Comparison of ENCODE assay signal across 8 cellular contexts in the genomic region with DNA sequence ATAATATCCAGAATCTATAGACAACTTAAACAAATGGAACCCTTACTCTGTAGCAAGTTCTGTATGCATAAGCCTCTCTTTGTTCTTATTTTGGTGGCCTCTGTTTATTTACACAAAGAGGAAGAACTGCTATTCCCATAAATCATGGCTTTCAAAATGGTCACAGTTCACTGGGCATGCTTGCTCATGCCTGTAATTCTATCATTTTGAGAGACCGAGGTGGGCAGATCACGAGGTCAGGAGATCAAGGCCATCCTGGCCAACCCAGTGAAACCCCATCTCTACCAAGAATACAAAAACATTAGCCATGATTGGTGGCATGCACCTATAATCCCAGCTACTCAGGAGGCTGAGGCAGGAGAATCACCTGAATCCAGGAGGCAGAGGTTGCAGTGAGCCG.
A peak's percentile ranks its signal among the peaks of the same experiment; 100 is the strongest.
DNase-seq lines count a peak whose midpoint lies in the region; ATAC-seq, FAIRE-seq and TF ChIP-seq lines count a peak whose summit lies in the region.
"Not testable (repeated sequence)": the region's sequence is repeated elsewhere in the genome, so short reads cannot be mapped to it uniquely, and the experiment has no call there.

No MANE protein-coding gene starts in this region.

- not testable (repeated sequence) for H3K9ac ChIP-seq in K562 (ENCODE audit: insufficient read depth in 1 of 2, low read depth in 2 of 2, low read length in 2 of 2); HepG2 (ENCODE audit: insufficient read depth, low read depth, low read length)

- not testable (repeated sequence) for H2AFZ ChIP-seq in K562 (ENCODE audit: low read depth, low read length); HepG2 (ENCODE audit: low read length)

- TF ChIP-seq CTCF in HEK293 (tag by site-specific recombination; IDR thresholded peaks at IDR 0.05); K562 (IDR thresholded peaks at IDR 0.05 in 2 of 3, conservative IDR thresholded peaks at IDR 0.05 in 1 of 3; ENCODE audit: insufficient read depth in 2 of 3, low read depth in 1 of 3, low read length in 3 of 3); HepG2 (CRISPR knock-in tag; IDR thresholded peaks at IDR 0.05): not testable (repeated sequence)

- H3K9me1 ChIP-seq in K562 (ENCODE audit: control insufficient read depth, insufficient read depth, low read length), result not testable (repeated sequence)

- not testable (repeated sequence) for TF ChIP-seq POLR2A in K562 (conservative IDR thresholded peaks at IDR 0.05); HepG2 (IDR thresholded peaks at IDR 0.05; ENCODE audit: insufficient read depth in 1 of 2, low read depth in 2 of 2, low read length in 2 of 2)

- not testable (repeated sequence) for H3K27me3 ChIP-seq in K562 (ENCODE audit: control insufficient read depth in 2 of 2, insufficient read depth in 2 of 2, low read length in 2 of 2); HepG2 (ENCODE audit: control insufficient read depth in 1 of 2, insufficient read depth in 2 of 2, low read length in 2 of 2)

- H3K4me2 ChIP-seq in K562 (ENCODE audit: insufficient read depth, low read length); HepG2 (ENCODE audit: low read depth, low read length): not testable (repeated sequence)

- intact Hi-C loops in K562 (cut with micrococcal nuclease); HepG2 (cut with micrococcal nuclease; ENCODE audit: unreplicated experiment): not testable (repeated sequence)

- CTCF ChIA-PET in HEK293 (lab: Yijun Ruan, JAX); K562 (lab: Yijun Ruan, JAX; ENCODE audit: low intra/inter-chr PET ratio); HepG2 (lab: Yijun Ruan, JAX; ENCODE audit: low intra/inter-chr PET ratio, low total read pairs): not testable (repeated sequence)

- H3K36me3 ChIP-seq in HEK293 (ENCODE audit: control insufficient read depth in 2 of 2, insufficient read depth in 1 of 2, low read length in 2 of 2); K562 (ENCODE audit: control insufficient read depth, insufficient read depth, low read length); HepG2 (replicated peaks in 1 of 2; ENCODE audit: control insufficient read depth in 1 of 2, insufficient read depth in 2 of 2, low read length in 2 of 2): not testable (repeated sequence)

- DNase-seq in Caki2 (ENCODE audit: low read depth), result peak; percentile 26
- peak; percentile 13 for DNase-seq in DMS53 (lab: John Stamatoyannopoulos, UW)
- DNase-seq in KBM-7, result peak; percentile 11
- peak; percentile 1 for DNase-seq in NCI-H1105 treated with DMSO at 0.1 percent for 48 hours (lab: John Stamatoyannopoulos, UW)
- not testable (repeated sequence) for DNase-seq in K562 (ENCODE audit: extremely low read depth in 1 of 4, low spot score in 3 of 4)
- peak; percentile 62 for DNase-seq in HepG2 (ENCODE audit: low spot score)
- peak; percentile 41 for DNase-seq in mesenteric fat pad (ENCODE audit: low spot score)

- H3K9me3 ChIP-seq in HEK293 (ENCODE audit: control insufficient read depth, insufficient read depth, low read depth, low read length); K562 (replicated peaks; ENCODE audit: control insufficient read depth, insufficient read depth, low read depth, low read length); HepG2 (ENCODE audit: low read length): not testable (repeated sequence)

- not testable (repeated sequence) for H3K4me1 ChIP-seq in HEK293 (ENCODE audit: control insufficient read depth, insufficient read depth, low read length); K562 (replicated peaks in 1 of 2; ENCODE audit: control insufficient read depth in 2 of 2, insufficient read depth in 2 of 2, low read length in 2 of 2)
- peaks cover 38% of the 10 kb centered on the region for H3K4me1 ChIP-seq in HepG2 (ENCODE audit: insufficient read depth, low read length)

- H3K27ac ChIP-seq in HEK293 (ENCODE audit: extremely low read depth, low read depth, low read length); K562 (ENCODE audit: extremely low read depth, low read depth, low read length); HepG2 (ENCODE audit: extremely low read length, insufficient read depth, low read length): not testable (repeated sequence)

- BruUV-seq in K562 (replicated peaks; lab: Mats Ljungman, UMichigan); HepG2 (replicated peaks; lab: Mats Ljungman, UMichigan): not testable (repeated sequence)

- POLR2A ChIA-PET in HEK293 (lab: Yijun Ruan, JAX); K562 (lab: Yijun Ruan, JAX); HepG2 (lab: Yijun Ruan, JAX): not testable (repeated sequence)

- H4K20me1 ChIP-seq in K562 (replicated peaks; ENCODE audit: control insufficient read depth, insufficient read depth, low read length); HepG2 (ENCODE audit: insufficient read depth, low read length): not testable (repeated sequence)

- 0% methylated on average over 2 of the region's 3 CpGs for WGBS in K562 (ENCODE audit: insufficient coverage, low coverage, missing lambda C conversion rate)
- WGBS in HepG2 (ENCODE audit: low lambda C conversion rate), result 28% methylated on average over 3 of the region's 3 CpGs

- TF ChIP-seq EP300 in K562 (IDR thresholded peaks at IDR 0.05; ENCODE audit: low read length); HepG2 (IDR thresholded peaks at IDR 0.05; ENCODE audit: low read depth in 2 of 2, low read length in 2 of 2); HepG2 (CRISPR knock-in tag; IDR thresholded peaks at IDR 0.05; ENCODE audit: borderline replicate concordance): not testable (repeated sequence)

- in situ Hi-C loops in Caki2 (cut with HindIII; ENCODE audit: low pct_unique_long_range_greater_than_20kb, low sequenced_read_pairs); KBM-7 (cut with MboI; ENCODE audit: low pct_unique_long_range_greater_than_20kb, low sequenced_read_pairs); K562 (cut with MboI); HepG2 (cut with HindIII; ENCODE audit: extremely low pct_ligation_motif_present, low pct_unique_long_range_greater_than_20kb): not testable (repeated sequence)

- TF ChIP-seq RAD21 in K562 (CRISPR knock-in tag; conservative IDR thresholded peaks at IDR 0.05 in 1 of 2, IDR thresholded peaks at IDR 0.05 in 1 of 2); HepG2 (CRISPR knock-in tag; IDR thresholded peaks at IDR 0.05): not testable (repeated sequence)

- ATAC-seq in K562, HepG2: not testable (repeated sequence)

- not testable (repeated sequence) for FAIRE-seq in K562 (lab: Jason Lieb, UNC); HepG2 (lab: Jason Lieb, UNC)

- not testable (repeated sequence) for H3K79me2 ChIP-seq in K562 (ENCODE audit: control insufficient read depth, insufficient read depth, low read length); HepG2 (ENCODE audit: insufficient read depth, low read length)

- H3K4me3 ChIP-seq in HEK293 (ENCODE audit: low read depth, low read length); K562; HepG2 (replicated peaks in 1 of 3; ENCODE audit: insufficient read depth in 1 of 3, low read depth in 2 of 3, low read length in 3 of 3): not testable (repeated sequence)

TF ChIP-seq in HEK293, 187 proteins besides CTCF, POLR2A, EP300 and RAD21:
- TF ChIP-seq, protein P1, sequence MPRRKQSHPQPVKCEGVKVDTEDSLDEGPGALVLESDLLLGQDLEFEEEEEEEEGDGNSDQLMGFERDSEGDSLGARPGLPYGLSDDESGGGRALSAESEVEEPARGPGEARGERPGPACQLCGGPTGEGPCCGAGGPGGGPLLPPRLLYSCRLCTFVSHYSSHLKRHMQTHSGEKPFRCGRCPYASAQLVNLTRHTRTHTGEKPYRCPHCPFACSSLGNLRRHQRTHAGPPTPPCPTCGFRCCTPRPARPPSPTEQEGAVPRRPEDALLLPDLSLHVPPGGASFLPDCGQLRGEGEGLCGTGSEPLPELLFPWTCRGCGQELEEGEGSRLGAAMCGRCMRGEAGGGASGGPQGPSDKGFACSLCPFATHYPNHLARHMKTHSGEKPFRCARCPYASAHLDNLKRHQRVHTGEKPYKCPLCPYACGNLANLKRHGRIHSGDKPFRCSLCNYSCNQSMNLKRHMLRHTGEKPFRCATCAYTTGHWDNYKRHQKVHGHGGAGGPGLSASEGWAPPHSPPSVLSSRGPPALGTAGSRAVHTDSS (tag by site-specific recombination; IDR thresholded peaks at IDR 0.05), result peak; percentile 30; the same call in 1 of the 2 replicates

TF ChIP-seq in K562, 482 proteins besides CTCF, POLR2A, EP300 and RAD21:
- TF ChIP-seq MEIS2 (IDR thresholded peaks at IDR 0.05; ENCODE audit: partially characterized antibody), result peak; percentile 7

TF ChIP-seq in HepG2, 621 proteins besides CTCF, POLR2A, EP300 and RAD21 (continues in another document):
- TF ChIP-seq FOXA3 (CRISPR knock-in tag; IDR thresholded peaks at IDR 0.05) (peak; percentile 75), CEBPG (CRISPR knock-in tag; IDR thresholded peaks at IDR 0.05) (0 out of 2 replicates have a peak, but pooled peaks have one; percentile 7), IKZF5 (CRISPR knock-in tag; IDR thresholded peaks at IDR 0.05) (0 out of 2 replicates have a peak, but pooled peaks have one; percentile 56), HNF4A (CRISPR knock-in tag; IDR thresholded peaks at IDR 0.05) (peak; percentile 24; the same call in 1 of the 2 replicates), THAP11 (CRISPR knock-in tag; IDR thresholded peaks at IDR 0.05) (peak; percentile 34; the same call in 1 of the 2 replicates), KLF16 (CRISPR knock-in tag; IDR thresholded peaks at IDR 0.05) (peak in 1 of 2 experiments; percentile 37; a peak in 1 of 4 replicates), RARA (CRISPR knock-in tag; IDR thresholded peaks at IDR 0.05) (peak; percentile 65), GATAD2A (CRISPR knock-in tag; IDR thresholded peaks at IDR 0.05) (peak; percentile 75), ZNF121 (CRISPR knock-in tag; IDR thresholded peaks at IDR 0.05) (peak; percentile 52; the same call in 1 of the 2 replicates)
